In the genomic region with DNA sequence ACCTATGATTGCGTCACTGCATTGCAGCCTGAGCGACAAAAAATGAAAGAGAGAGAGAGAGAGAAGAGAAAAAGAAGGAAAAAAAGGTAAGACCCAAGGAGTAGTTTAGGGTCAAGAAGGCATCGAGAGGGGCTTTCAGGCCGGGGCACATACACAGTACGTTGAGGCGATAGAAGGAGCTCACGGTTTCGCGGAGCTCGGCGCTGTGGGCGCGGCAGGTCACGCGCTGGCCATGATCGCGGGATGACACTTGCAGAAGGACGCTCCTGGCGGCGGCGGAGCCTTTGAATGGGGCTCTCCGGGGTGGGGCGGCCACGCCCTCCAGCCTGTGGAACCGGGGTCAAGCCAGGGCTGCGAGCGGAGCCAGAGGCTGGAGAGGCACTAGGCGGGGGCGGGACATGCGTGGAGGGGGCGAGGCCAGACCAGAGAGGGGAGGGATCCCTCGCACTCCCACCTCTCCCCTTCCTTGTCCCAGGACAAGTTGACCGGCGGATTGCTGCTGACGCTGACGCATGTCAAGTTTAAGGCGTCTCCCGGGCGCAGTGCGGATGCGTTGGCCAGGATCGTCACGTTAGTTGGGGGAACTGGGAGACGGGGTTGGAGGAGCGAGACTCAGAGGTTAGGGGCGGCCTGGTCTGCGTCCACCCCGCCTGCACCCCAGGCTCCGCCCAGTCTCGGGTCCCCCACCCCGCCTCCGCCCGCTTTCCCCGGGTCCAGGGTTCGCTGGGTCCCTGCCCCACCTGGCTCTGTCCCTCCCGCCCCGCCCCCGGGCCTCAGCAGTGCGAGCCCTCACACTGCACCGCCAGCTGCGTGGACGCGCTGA, we compare ENCODE assay signal across 1 cellular context.
A peak's percentile ranks its signal among the peaks of the same experiment; 100 is the strongest.
TF ChIP-seq lines count a peak whose summit lies in the region.

No MANE protein-coding gene starts in this region.

TF ChIP-seq in HEK293, 187 proteins besides CTCF, POLR2A, EP300 and RAD21 (continued from another document and continues in another):
- TF ChIP-seq ZBTB10 (tag by site-specific recombination; IDR thresholded peaks at IDR 0.05), result no peak
- TF ChIP-seq ZFHX2 (tag by site-specific recombination; conservative IDR thresholded peaks at IDR 0.05), result peak; percentile 83
- TF ChIP-seq ZNF558 (tag by site-specific recombination; IDR thresholded peaks at IDR 0.05), result no peak
- TF ChIP-seq ZNF555 (tag by site-specific recombination; conservative IDR thresholded peaks at IDR 0.05), result no peak
- TF ChIP-seq ZXDB (tag by site-specific recombination; IDR thresholded peaks at IDR 0.05), result 0 out of 2 replicates have a peak, but pooled peaks have one; percentile 19
- no peak for TF ChIP-seq ZNF626 (tag by site-specific recombination; IDR thresholded peaks at IDR 0.05)
- TF ChIP-seq ZBTB26 (tag by site-specific recombination; optimal IDR thresholded peaks at IDR 0.05), result peak; percentile 84
- no peak for TF ChIP-seq ZNF549 (tag by site-specific recombination; IDR thresholded peaks at IDR 0.05)
- TF ChIP-seq, protein P1, sequence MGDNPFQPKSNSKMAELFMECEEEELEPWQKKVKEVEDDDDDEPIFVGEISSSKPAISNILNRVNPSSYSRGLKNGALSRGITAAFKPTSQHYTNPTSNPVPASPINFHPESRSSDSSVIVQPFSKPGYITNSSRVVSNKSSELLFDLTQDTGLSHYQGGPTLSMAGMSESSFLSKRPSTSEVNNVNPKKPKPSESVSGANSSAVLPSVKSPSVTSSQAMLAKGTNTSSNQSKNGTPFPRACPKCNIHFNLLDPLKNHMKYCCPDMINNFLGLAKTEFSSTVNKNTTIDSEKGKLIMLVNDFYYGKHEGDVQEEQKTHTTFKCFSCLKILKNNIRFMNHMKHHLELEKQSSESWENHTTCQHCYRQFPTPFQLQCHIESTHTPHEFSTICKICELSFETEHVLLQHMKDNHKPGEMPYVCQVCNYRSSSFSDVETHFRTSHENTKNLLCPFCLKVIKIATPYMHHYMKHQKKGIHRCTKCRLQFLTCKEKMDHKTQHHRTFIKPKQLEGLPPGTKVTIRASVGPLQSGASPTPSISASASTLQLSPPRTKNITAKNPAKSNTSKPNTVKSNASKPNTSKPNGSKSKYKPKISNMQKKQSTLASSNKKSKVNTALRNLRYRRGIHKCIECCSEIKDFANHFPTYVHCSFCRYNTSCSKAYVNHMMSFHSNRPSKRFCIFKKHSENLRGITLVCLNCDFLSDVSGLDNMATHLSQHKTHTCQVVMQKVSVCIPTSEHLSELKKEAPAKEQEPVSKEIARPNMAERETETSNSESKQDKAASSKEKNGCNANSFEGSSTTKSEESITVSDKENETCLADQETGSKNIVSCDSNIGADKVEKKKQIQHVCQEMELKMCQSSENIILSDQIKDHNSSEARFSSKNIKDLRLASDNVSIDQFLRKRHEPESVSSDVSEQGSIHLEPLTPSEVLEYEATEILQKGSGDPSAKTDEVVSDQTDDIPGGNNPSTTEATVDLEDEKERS (tag by site-specific recombination; IDR thresholded peaks at IDR 0.05), result no peak
- no peak for TF ChIP-seq ZNF202 (tag by site-specific recombination; IDR thresholded peaks at IDR 0.05; ENCODE audit: borderline replicate concordance)
- no peak for TF ChIP-seq ZNF175 (tag by site-specific recombination; IDR thresholded peaks at IDR 0.05)
- TF ChIP-seq PRDM1 (tag by site-specific recombination; IDR thresholded peaks at IDR 0.05), result peak; percentile 90
- TF ChIP-seq ZNF335 (tag by site-specific recombination; conservative IDR thresholded peaks at IDR 0.05), result peak; percentile 74
- TF ChIP-seq ZNF391 (tag by site-specific recombination; IDR thresholded peaks at IDR 0.05; ENCODE audit: borderline replicate concordance, low read depth), result peak; percentile 34; the same call in 1 of the 2 replicates
- TF ChIP-seq ZBTB1 (tag by site-specific recombination; IDR thresholded peaks at IDR 0.05), result no peak
- TF ChIP-seq, protein P2, sequence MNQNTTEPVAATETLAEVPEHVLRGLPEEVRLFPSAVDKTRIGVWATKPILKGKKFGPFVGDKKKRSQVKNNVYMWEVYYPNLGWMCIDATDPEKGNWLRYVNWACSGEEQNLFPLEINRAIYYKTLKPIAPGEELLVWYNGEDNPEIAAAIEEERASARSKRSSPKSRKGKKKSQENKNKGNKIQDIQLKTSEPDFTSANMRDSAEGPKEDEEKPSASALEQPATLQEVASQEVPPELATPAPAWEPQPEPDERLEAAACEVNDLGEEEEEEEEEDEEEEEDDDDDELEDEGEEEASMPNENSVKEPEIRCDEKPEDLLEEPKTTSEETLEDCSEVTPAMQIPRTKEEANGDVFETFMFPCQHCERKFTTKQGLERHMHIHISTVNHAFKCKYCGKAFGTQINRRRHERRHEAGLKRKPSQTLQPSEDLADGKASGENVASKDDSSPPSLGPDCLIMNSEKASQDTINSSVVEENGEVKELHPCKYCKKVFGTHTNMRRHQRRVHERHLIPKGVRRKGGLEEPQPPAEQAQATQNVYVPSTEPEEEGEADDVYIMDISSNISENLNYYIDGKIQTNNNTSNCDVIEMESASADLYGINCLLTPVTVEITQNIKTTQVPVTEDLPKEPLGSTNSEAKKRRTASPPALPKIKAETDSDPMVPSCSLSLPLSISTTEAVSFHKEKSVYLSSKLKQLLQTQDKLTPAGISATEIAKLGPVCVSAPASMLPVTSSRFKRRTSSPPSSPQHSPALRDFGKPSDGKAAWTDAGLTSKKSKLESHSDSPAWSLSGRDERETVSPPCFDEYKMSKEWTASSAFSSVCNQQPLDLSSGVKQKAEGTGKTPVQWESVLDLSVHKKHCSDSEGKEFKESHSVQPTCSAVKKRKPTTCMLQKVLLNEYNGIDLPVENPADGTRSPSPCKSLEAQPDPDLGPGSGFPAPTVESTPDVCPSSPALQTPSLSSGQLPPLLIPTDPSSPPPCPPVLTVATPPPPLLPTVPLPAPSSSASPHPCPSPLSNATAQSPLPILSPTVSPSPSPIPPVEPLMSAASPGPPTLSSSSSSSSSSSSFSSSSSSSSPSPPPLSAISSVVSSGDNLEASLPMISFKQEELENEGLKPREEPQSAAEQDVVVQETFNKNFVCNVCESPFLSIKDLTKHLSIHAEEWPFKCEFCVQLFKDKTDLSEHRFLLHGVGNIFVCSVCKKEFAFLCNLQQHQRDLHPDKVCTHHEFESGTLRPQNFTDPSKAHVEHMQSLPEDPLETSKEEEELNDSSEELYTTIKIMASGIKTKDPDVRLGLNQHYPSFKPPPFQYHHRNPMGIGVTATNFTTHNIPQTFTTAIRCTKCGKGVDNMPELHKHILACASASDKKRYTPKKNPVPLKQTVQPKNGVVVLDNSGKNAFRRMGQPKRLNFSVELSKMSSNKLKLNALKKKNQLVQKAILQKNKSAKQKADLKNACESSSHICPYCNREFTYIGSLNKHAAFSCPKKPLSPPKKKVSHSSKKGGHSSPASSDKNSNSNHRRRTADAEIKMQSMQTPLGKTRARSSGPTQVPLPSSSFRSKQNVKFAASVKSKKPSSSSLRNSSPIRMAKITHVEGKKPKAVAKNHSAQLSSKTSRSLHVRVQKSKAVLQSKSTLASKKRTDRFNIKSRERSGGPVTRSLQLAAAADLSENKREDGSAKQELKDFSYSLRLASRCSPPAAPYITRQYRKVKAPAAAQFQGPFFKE (tag by site-specific recombination; IDR thresholded peaks at IDR 0.05; ENCODE audit: borderline replicate concordance), result no peak
- peak; percentile 76 for TF ChIP-seq GLIS2 (tag by site-specific recombination; IDR thresholded peaks at IDR 0.05)
- TF ChIP-seq ZNF629 (tag by site-specific recombination; IDR thresholded peaks at IDR 0.05), result 0 out of 2 replicates have a peak, but pooled peaks have one; percentile 49
- no peak for TF ChIP-seq REPIN1 (tag by site-specific recombination; IDR thresholded peaks at IDR 0.05; ENCODE audit: low read depth)
- no peak for TF ChIP-seq ZNF580 (tag by site-specific recombination; IDR thresholded peaks at IDR 0.05)
- no peak for TF ChIP-seq ZNF302 (tag by site-specific recombination; IDR thresholded peaks at IDR 0.05; ENCODE audit: low read depth)
- no peak for TF ChIP-seq ZNF157 (tag by site-specific recombination; IDR thresholded peaks at IDR 0.05)
- no peak for TF ChIP-seq ZNF670 (tag by site-specific recombination; IDR thresholded peaks at IDR 0.05; ENCODE audit: low read depth)
- no peak for TF ChIP-seq ZNF792 (tag by site-specific recombination; IDR thresholded peaks at IDR 0.05)
- TF ChIP-seq ZNF211 (tag by site-specific recombination; IDR thresholded peaks at IDR 0.05; ENCODE audit: low read depth), result no peak
- no peak for TF ChIP-seq ZNF354C (tag by site-specific recombination; IDR thresholded peaks at IDR 0.05; ENCODE audit: borderline replicate concordance, low read depth)
- peak; percentile 43; the same call in 1 of the 2 replicates for TF ChIP-seq SCRT1 (tag by site-specific recombination; IDR thresholded peaks at IDR 0.05; ENCODE audit: borderline replicate concordance)
- TF ChIP-seq KLF7 (tag by site-specific recombination; IDR thresholded peaks at IDR 0.05; ENCODE audit: borderline replicate concordance), result peak; percentile 89
- TF ChIP-seq, protein P3, sequence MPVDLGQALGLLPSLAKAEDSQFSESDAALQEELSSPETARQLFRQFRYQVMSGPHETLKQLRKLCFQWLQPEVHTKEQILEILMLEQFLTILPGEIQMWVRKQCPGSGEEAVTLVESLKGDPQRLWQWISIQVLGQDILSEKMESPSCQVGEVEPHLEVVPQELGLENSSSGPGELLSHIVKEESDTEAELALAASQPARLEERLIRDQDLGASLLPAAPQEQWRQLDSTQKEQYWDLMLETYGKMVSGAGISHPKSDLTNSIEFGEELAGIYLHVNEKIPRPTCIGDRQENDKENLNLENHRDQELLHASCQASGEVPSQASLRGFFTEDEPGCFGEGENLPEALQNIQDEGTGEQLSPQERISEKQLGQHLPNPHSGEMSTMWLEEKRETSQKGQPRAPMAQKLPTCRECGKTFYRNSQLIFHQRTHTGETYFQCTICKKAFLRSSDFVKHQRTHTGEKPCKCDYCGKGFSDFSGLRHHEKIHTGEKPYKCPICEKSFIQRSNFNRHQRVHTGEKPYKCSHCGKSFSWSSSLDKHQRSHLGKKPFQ (tag by site-specific recombination; IDR thresholded peaks at IDR 0.05), result no peak
- TF ChIP-seq, protein P4, sequence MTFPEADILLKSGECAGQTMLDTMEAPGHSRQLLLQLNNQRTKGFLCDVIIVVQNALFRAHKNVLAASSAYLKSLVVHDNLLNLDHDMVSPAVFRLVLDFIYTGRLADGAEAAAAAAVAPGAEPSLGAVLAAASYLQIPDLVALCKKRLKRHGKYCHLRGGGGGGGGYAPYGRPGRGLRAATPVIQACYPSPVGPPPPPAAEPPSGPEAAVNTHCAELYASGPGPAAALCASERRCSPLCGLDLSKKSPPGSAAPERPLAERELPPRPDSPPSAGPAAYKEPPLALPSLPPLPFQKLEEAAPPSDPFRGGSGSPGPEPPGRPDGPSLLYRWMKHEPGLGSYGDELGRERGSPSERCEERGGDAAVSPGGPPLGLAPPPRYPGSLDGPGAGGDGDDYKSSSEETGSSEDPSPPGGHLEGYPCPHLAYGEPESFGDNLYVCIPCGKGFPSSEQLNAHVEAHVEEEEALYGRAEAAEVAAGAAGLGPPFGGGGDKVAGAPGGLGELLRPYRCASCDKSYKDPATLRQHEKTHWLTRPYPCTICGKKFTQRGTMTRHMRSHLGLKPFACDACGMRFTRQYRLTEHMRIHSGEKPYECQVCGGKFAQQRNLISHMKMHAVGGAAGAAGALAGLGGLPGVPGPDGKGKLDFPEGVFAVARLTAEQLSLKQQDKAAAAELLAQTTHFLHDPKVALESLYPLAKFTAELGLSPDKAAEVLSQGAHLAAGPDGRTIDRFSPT (tag by site-specific recombination; IDR thresholded peaks at IDR 0.05), result no peak; the same call in 1 of the 2 replicates
- no peak for TF ChIP-seq ZBTB11 (tag by site-specific recombination; conservative IDR thresholded peaks at IDR 0.05; ENCODE audit: low read depth)
